In the genomic region with DNA sequence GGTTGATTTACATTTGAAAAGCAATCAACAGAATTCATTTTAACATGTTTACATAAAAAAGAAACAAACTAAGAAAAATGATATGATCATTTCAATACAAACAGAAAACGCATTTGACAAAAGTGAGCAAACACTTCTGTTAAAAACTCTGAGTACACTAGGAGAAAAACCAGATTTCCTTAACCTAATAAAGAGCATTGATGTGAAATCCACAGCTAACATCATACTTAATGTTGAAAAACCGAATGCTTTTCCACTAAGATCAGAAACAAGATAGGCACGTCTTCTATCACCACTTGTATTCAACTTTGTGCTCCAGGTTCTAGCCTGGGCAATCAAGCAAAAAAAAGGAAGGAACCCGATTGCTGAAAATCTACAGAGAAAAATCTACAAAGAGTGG, we compare ENCODE assay signal across 19 cellular contexts.
"Had no signal": no experiment of that assay in that cellular context is flagged by ENCODE, and none has a peak within 500 bp of the region (broad histone marks: within the 10 kb centered on the region; RNA-seq: fewer than 3 reads in every experiment).

No MANE protein-coding gene starts in this region.

- ATAC-seq: activated naive CD4-positive, alpha-beta T cell treated with anti-CD3 and anti-CD28 coated beads, Interleukin-2, amount 50 U/mL, for 72 hours; left ventricle myocardium superior; stimulated activated naive CD8-positive, alpha-beta T cell treated with anti-CD3 and anti-CD28 coated beads, Interleukin-15, Interleukin-2, amounts not matched to agents 100 U/mL and 50 U/mL, for 24 hours had no signal

- H3K27me3 ChIP-seq: adrenal gland, tibial nerve, uterus had no signal

- DNase-seq: activated CD4-positive, alpha-beta T cell treated with anti-CD3 and anti-CD28 coated beads, Interleukin-2, amount 50 U/mL, for 48 hours; activated gamma-delta T cell treated with Interleukin-2 at 50 U/mL for 16 hours; activated T-cell treated with anti-CD3 and anti-CD28 coated beads for 4 hours; adrenal gland; cerebellar nuclear complex; cortex of kidney; effector CD4-positive, alpha-beta T cell; head of caudate nucleus; left ventricle myocardium superior; stimulated activated CD4-positive, alpha-beta T cell treated with anti-CD3 and anti-CD28 coated beads, Interleukin-12 subunit alpha, Interleukin-12 subunit beta, amount 100 ng/mL, for 4 hours; stimulated activated CD4-positive, alpha-beta T cell treated with anti-CD3 and anti-CD28 coated beads, Interleukin-1b, Interleukin-23, amount 100 ng/mL, for 48 hours; stimulated activated naive CD8-positive, alpha-beta T cell treated with anti-CD3 and anti-CD28 coated beads, Interleukin-15, Interleukin-2, amounts not matched to agents 100 U/mL and 50 U/mL, for 24 hours; substantia nigra; uterus had no signal

- H3K4me3 ChIP-seq: adrenal gland, tibial nerve, uterus had no signal

- H3K27ac ChIP-seq: adrenal gland, tibial nerve, uterus had no signal

- H3K9me3 ChIP-seq: uterus had no signal

- H3K4me1 ChIP-seq: adrenal gland, tibial nerve, uterus had no signal

- FAIRE-seq: astrocyte, bronchial epithelial cell, frontal cortex had no signal

- H3K36me3 ChIP-seq: adrenal gland, tibial nerve, uterus had no signal
